Comparison of ENCODE assay signal across 8 cellular contexts in genomic region chr1:156656779-156657160, GRCh38. TPM values are rescaled to one million over a fixed set of nuclear protein-coding genes. Genes with fewer than 3 reads are reported as not detected.
DNase-seq lines count a peak whose midpoint lies in the region; ATAC-seq and TF ChIP-seq lines count a peak whose summit lies in the region.

No MANE protein-coding gene starts in this region.

- H4K20me1 ChIP-seq in PC-3 (ENCODE audit: low read length): no peaks in the 10 kb centered on the region

- no peaks in the 10 kb centered on the region for H3K9me2 ChIP-seq in PC-3 (replicated peaks; ENCODE audit: low read length)

- H2AK5ac ChIP-seq in trophoblast cell (ENCODE audit: low read length): no peak overlapping the region

- H3K79me1 ChIP-seq in trophoblast cell (ENCODE audit: low read length): peaks cover 16% of the 10 kb centered on the region

- peak overlapping the region; percentile 64 for H3K4me2 ChIP-seq in PC-3 (ENCODE audit: low read length)
- peak overlapping the region; percentile 46 for H3K4me2 ChIP-seq in trophoblast cell (ENCODE audit: low read length)

- H3K14ac ChIP-seq in trophoblast cell (ENCODE audit: low read length): no peak overlapping the region

- H3K4me3 ChIP-seq in PC-3 (ENCODE audit: low read length) (no peak overlapping the region), fibroblast of the aortic adventitia (ENCODE audit: low read depth, low read length) (peak overlapping the region; percentile 40), trophoblast cell (ENCODE audit: low read depth, low read length) (no peak overlapping the region)

- H3K27ac ChIP-seq in PC-3 (ENCODE audit: low read length) (no peak overlapping the region), trophoblast cell (ENCODE audit: low read depth, low read length) (no peak overlapping the region)

- H3K9ac ChIP-seq in PC-3 (ENCODE audit: low read length) (no peak overlapping the region), trophoblast cell (ENCODE audit: low read length) (no peak overlapping the region)

- H2AFZ ChIP-seq in PC-3 (ENCODE audit: low read length) (no peak overlapping the region), trophoblast cell (ENCODE audit: insufficient read depth, low read length, poor library complexity) (no peak overlapping the region)

- BruUV-seq in PC-3 (replicated peaks; lab: Mats Ljungman, UMichigan): no TSS peak

- POLR2A ChIA-PET in PC-3 (lab: Charles Lee; ENCODE audit: unreplicated experiment): no interaction called here

- WGBS in trophoblast cell (ENCODE audit: extremely low coverage, insufficient coverage, insufficient read length): no CpG with 5 or more reads among the region's 18 CpGs

- H4K8ac ChIP-seq in trophoblast cell (ENCODE audit: low read depth, low read length): no peak overlapping the region

- CTCF ChIA-PET in PC-3 (lab: Charles Lee): interaction anchor here (1.8 kb wide), 1 partner anchor 29 kb away, joined by 6 read pairs; no protein-coding TSS in a partner anchor

- no peak overlapping the region for H2BK5ac ChIP-seq in trophoblast cell (ENCODE audit: low read depth, low read length, poor library complexity)

- H3K9me3 ChIP-seq in PC-3 (ENCODE audit: low read length) (no peaks in the 10 kb centered on the region), trophoblast cell (ENCODE audit: insufficient read depth, low read depth, low read length) (no peaks in the 10 kb centered on the region)

- H3F3A ChIP-seq in PC-3 (ENCODE audit: low read length, unreplicated experiment): peaks cover 5% of the 10 kb centered on the region

- ATAC-seq in PC-3: no peak
- ATAC-seq in HG03095 (IDR thresholded peaks at IDR 0.05; ENCODE audit: unreplicated experiment): no peak
- no peak for ATAC-seq in activated CD4-positive, CD25-positive, alpha-beta regulatory T cell treated with anti-CD3 and anti-CD28 coated beads, Interleukin-2, amount 50 U/mL, for 24 hours

- no peak overlapping the region for H3K18ac ChIP-seq in trophoblast cell (ENCODE audit: low read length)

- no peak overlapping the region for H3K4ac ChIP-seq in trophoblast cell (ENCODE audit: low read depth, low read length)

- H4K91ac ChIP-seq in trophoblast cell (ENCODE audit: low read depth, low read length): no peak overlapping the region

- H3K27me3 ChIP-seq in PC-3 (ENCODE audit: low read length) (0 out of 2 replicates have a peak, but pooled peaks cover 3% of the 10 kb centered on the region), trophoblast cell (ENCODE audit: insufficient read depth, low read length) (peaks cover 10% of the 10 kb centered on the region)

- intact Hi-C loops in PC-3 (cut with micrococcal nuclease): loop anchor here (1.0 kb wide), 1 partner anchor 29 kb away; no protein-coding TSS in a partner anchor

- H2BK12ac ChIP-seq in trophoblast cell (ENCODE audit: low read length): no peak overlapping the region

- TF ChIP-seq CTCF in PC-3 (conservative IDR thresholded peaks at IDR 0.05; ENCODE audit: low read depth, low read length) (no peak), fibroblast of the aortic adventitia (IDR thresholded peaks at IDR 0.05; ENCODE audit: insufficient read depth, low read length) (no peak)

- H3K36me3 ChIP-seq in PC-3 (ENCODE audit: low read depth, low read length) (no peaks in the 10 kb centered on the region), trophoblast cell (ENCODE audit: control insufficient read depth in 1 of 2, insufficient read depth in 2 of 2, low read length in 2 of 2) (no peaks in the 10 kb centered on the region)

- peaks cover 35% of the 10 kb centered on the region for H3K4me1 ChIP-seq in PC-3 (ENCODE audit: insufficient read depth, low read length)
- H3K4me1 ChIP-seq in trophoblast cell (ENCODE audit: control insufficient read depth in 1 of 2, insufficient read depth in 2 of 2, low read length in 2 of 2): peaks cover 18 to 26% of the 10 kb centered on the region in 2 experiments

- H4K12ac ChIP-seq in trophoblast cell (ENCODE audit: low read depth, low read length): no peak overlapping the region

- H3K79me2 ChIP-seq in PC-3 (ENCODE audit: low read length) (peaks cover 15% of the 10 kb centered on the region), trophoblast cell (ENCODE audit: control insufficient read depth, insufficient read depth, low read length, poor library complexity) (no peaks in the 10 kb centered on the region)

- peak; percentile 45 for DNase-seq in EH (ENCODE audit: low read depth)
- DNase-seq in PC-3: no peak
- no peak for DNase-seq in fibroblast of the aortic adventitia (ENCODE audit: low read depth)
- DNase-seq in trophoblast cell: no peak
- DNase-seq in NCI-H2029 treated with DMSO at 0.1 percent for 48 hours (lab: John Stamatoyannopoulos, UW): no peak
- DNase-seq in activated CD4-positive, CD25-positive, alpha-beta regulatory T cell treated with anti-CD3 and anti-CD28 coated beads, Interleukin-2, amount 50 U/mL, for 72 hours: no peak

- no peak overlapping the region for H3K23ac ChIP-seq in trophoblast cell (ENCODE audit: low read length)

- no peak overlapping the region for H2BK120ac ChIP-seq in trophoblast cell (ENCODE audit: insufficient read depth, low read length, poor library complexity)

RNA-seq across cellular contexts. Expression of gene BCAN, which starts 14.9 kb away (rescaled TPM):
- total RNA-seq in PC-3 (2014; rRNA removed) (not detected in 2 replicates), fibroblast of the aortic adventitia (ENCODE audit: low replicate concordance) (not detected in 2 replicates)
- 2.4 and 3.1 TPM in 2 replicates for polyA plus RNA-seq in trophoblast cell (2013)

RNA-seq across cellular contexts. Expression of gene NES, which starts 20.4 kb away (rescaled TPM):
- total RNA-seq in PC-3 (2014; rRNA removed): 58.2 and 70.0 TPM in 2 replicates
- 44.5 and 83.0 TPM in 2 replicates for total RNA-seq in fibroblast of the aortic adventitia (ENCODE audit: low replicate concordance)
- 71.4 and 71.6 TPM in 2 replicates for polyA plus RNA-seq in trophoblast cell (2013)

RNA-seq across cellular contexts. Expression of gene HAPLN2, which starts 37.6 kb away (rescaled TPM):
- 1.1 TPM in 1 of 2 replicates, not detected in the other for total RNA-seq in PC-3 (2014; rRNA removed)
- total RNA-seq in fibroblast of the aortic adventitia (ENCODE audit: low replicate concordance): not detected in 2 replicates
- polyA plus RNA-seq in trophoblast cell (2013): 0.06 TPM in 1 of 2 replicates, not detected in the other

RNA-seq across cellular contexts. Expression of gene CRABP2, which starts 48.6 kb away (rescaled TPM):
- total RNA-seq in PC-3 (2014; rRNA removed) (120 and 150 TPM in 2 replicates), fibroblast of the aortic adventitia (ENCODE audit: low replicate concordance) (62.7 and 68.9 TPM in 2 replicates)
- 273 TPM in 2 replicates for polyA plus RNA-seq in trophoblast cell (2013)

RNA-seq across cellular contexts. Expression of gene GPATCH4, which starts 55.5 kb away (rescaled TPM):
- 37.3 and 73.7 TPM in 2 replicates for total RNA-seq in PC-3 (2014; rRNA removed)
- 12.2 and 18.9 TPM in 2 replicates for total RNA-seq in fibroblast of the aortic adventitia (ENCODE audit: low replicate concordance)
- 16.5 and 16.8 TPM in 2 replicates for polyA plus RNA-seq in trophoblast cell (2013)
